ENCODE assay signal across 1 cellular context in the genomic region with DNA sequence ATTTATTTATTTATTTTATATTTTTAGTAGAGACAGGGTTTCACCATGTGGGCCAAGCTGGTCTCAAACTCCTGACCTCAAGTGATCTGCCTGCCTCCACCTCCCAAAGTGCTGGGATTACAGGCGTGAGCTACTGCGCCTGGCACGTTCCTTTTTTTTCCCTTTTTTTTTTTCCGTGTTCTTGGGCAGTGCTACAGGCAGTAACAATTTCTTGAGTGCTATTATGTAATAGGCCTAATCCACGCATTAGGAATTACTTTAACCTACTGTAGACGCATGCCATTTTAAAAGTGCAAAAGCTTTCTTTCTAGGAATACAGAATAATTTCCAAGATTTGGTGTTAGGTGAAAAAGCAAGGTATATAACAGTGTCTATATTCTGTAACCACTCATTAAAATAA.
TF ChIP-seq lines count a peak whose summit lies in the region.

No MANE protein-coding gene starts in this region.

TF ChIP-seq in GM12878, 131 proteins besides CTCF, POLR2A, EP300 and RAD21 (continued from another document):
- no peak for TF ChIP-seq CEBPZ (IDR thresholded peaks at IDR 0.05; ENCODE audit: low read depth, low read length)
- no peak for TF ChIP-seq CBX5 (IDR thresholded peaks at IDR 0.05; ENCODE audit: low read depth)
- TF ChIP-seq PKNOX1 (IDR thresholded peaks at IDR 0.05) = no peak
